ENCODE assay signal across 1 cellular context in the genomic region with DNA sequence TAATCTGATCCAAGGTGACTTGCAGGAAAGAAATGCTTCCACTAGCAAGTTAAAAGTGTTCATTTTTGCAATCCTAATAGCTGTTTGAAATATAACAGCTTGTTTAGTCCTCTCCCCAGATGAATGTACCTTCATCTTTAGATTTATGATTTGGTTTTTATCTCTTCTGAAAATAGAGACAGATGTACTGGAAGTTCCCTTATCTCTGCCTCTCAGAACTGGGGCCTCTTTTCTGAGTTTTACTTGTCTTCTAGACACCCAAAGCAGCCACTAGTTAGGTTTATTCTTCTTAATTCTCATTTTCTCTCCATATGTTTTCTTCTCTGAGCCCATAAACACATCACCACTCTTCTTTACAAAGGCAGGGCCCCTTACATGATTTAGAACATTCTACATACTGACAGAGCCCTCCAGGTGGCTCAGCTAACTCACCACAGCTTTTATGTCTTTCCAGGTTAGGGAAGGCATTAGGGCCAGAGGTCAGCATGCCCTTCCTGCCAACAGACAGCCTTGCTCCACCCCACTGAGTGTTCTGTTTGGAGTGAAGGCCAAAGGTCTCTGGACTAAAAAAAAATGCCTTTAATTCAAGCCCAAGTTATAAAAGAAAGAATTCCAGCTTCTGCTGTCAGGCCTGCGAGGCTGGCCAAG.
A peak's percentile ranks its signal among the peaks of the same experiment; 100 is the strongest.
TF ChIP-seq lines count a peak whose summit lies in the region.

No MANE protein-coding gene starts in this region.

TF ChIP-seq in HepG2, 621 proteins besides CTCF, POLR2A, EP300 and RAD21 (continued from another document and continues in another):
- TF ChIP-seq, protein P1, sequence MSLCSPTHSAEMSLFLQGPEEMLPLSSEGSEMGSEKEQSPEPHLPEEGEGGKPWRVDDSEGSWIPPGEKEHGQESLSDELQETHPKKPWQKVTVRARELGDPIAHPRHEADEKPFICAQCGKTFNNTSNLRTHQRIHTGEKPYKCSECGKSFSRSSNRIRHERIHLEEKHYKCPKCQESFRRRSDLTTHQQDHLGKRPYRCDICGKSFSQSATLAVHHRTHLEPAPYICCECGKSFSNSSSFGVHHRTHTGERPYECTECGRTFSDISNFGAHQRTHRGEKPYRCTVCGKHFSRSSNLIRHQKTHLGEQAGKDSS (CRISPR knock-in tag; IDR thresholded peaks at IDR 0.05; ENCODE audit: borderline replicate concordance, low read depth): 0 out of 2 replicates have a peak, but pooled peaks have one; percentile 15
- TF ChIP-seq GABPA (IDR thresholded peaks at IDR 0.05; ENCODE audit: low read depth, low read length) (no peak), GABPA (CRISPR knock-in tag; IDR thresholded peaks at IDR 0.05; ENCODE audit: low read depth) (peak; percentile 81), LCORL (IDR thresholded peaks at IDR 0.05) (no peak), LCORL (CRISPR knock-in tag; IDR thresholded peaks at IDR 0.05) (peak; percentile 53; the same call in 1 of the 2 replicates), NCOR1 (IDR thresholded peaks at IDR 0.05; ENCODE audit: borderline replicate concordance, low read length) (0 out of 2 replicates have a peak, but pooled peaks have one; percentile 47), SOX6 (IDR thresholded peaks at IDR 0.05) (no peak), SOX6 (CRISPR knock-in tag; IDR thresholded peaks at IDR 0.05) (peak; percentile 70), HDAC2 (CRISPR knock-in tag; IDR thresholded peaks at IDR 0.05) (peak; percentile 59), MTA3 (CRISPR knock-in tag; IDR thresholded peaks at IDR 0.05) (no peak), ZNF614 (CRISPR knock-in tag; IDR thresholded peaks at IDR 0.05; ENCODE audit: borderline replicate concordance) (peak; percentile 15; the same call in 1 of the 2 replicates), ZMYM2 (CRISPR knock-in tag; IDR thresholded peaks at IDR 0.05) (peak; percentile 63; the same call in 1 of the 2 replicates), TCF7 (IDR thresholded peaks at IDR 0.05; ENCODE audit: low read depth) (peak; percentile 33; the same call in 1 of the 2 replicates), ZNF605 (CRISPR knock-in tag; IDR thresholded peaks at IDR 0.05) (0 out of 2 replicates have a peak, but pooled peaks have one; percentile 47), CREM (IDR thresholded peaks at IDR 0.05) (peak; percentile 22; the same call in 1 of the 2 replicates), CREM (CRISPR knock-in tag; IDR thresholded peaks at IDR 0.05) (no peak), HMG20A (CRISPR knock-in tag; IDR thresholded peaks at IDR 0.05; ENCODE audit: borderline replicate concordance) (peak; percentile 18; the same call in 1 of the 2 replicates), HNRNPK (IDR thresholded peaks at IDR 0.05; ENCODE audit: low read depth, low read length, poor library complexity, severe bottlenecking) (no peak), ESRRA (CRISPR knock-in tag; IDR thresholded peaks at IDR 0.05; ENCODE audit: low read depth) (0 out of 2 replicates have a peak, but pooled peaks have one; percentile 67), STAG1 (CRISPR knock-in tag; IDR thresholded peaks at IDR 0.05) (peak; percentile 35), TEAD2 (CRISPR knock-in tag; IDR thresholded peaks at IDR 0.05) (no peak), SAP130 (CRISPR knock-in tag; IDR thresholded peaks at IDR 0.05; ENCODE audit: low read depth) (peak; percentile 53), ZMYM3 (CRISPR knock-in tag; IDR thresholded peaks at IDR 0.05) (no peak), HNF4G (IDR thresholded peaks at IDR 0.05; ENCODE audit: borderline replicate concordance, low read depth, low read length) (peak; percentile 58; the same call in 1 of the 2 replicates), HNF4G (CRISPR knock-in tag; IDR thresholded peaks at IDR 0.05; ENCODE audit: borderline replicate concordance, low read depth) (peak; percentile 59; the same call in 1 of the 2 replicates), U2AF1 (optimal IDR thresholded peaks at IDR 0.05; ENCODE audit: low read depth, low read length) (no peak), NFE2L1 (CRISPR knock-in tag; IDR thresholded peaks at IDR 0.05; ENCODE audit: borderline replicate concordance) (no peak), ZSCAN21 (CRISPR knock-in tag; IDR thresholded peaks at IDR 0.05; ENCODE audit: borderline replicate concordance) (no peak), SP5 (CRISPR knock-in tag; IDR thresholded peaks at IDR 0.05; ENCODE audit: borderline replicate concordance, low read depth) (peak; percentile 92), MED1 (CRISPR knock-in tag; IDR thresholded peaks at IDR 0.05) (peak; percentile 89), PPARG (CRISPR knock-in tag; conservative IDR thresholded peaks at IDR 0.05) (peak; percentile 94), TEAD3 (CRISPR knock-in tag; optimal IDR thresholded peaks at IDR 0.05; ENCODE audit: borderline replicate concordance) (peak; percentile 44), ZFX (CRISPR knock-in tag; IDR thresholded peaks at IDR 0.05; ENCODE audit: low read depth) (peak; percentile 27; the same call in 1 of the 2 replicates), NCOA2 (CRISPR knock-in tag; IDR thresholded peaks at IDR 0.05) (peak; percentile 15; the same call in 1 of the 2 replicates), ETV5 (CRISPR knock-in tag; IDR thresholded peaks at IDR 0.05; ENCODE audit: borderline replicate concordance) (peak; percentile 64; the same call in 1 of the 2 replicates), ZNF75D (CRISPR knock-in tag; IDR thresholded peaks at IDR 0.05; ENCODE audit: borderline replicate concordance) (no peak), ZNF101 (CRISPR knock-in tag; IDR thresholded peaks at IDR 0.05; ENCODE audit: borderline replicate concordance, low read depth) (no peak), ZNF256 (CRISPR knock-in tag; conservative IDR thresholded peaks at IDR 0.05) (no peak), CEBPG (CRISPR knock-in tag; IDR thresholded peaks at IDR 0.05) (0 out of 2 replicates have a peak, but pooled peaks have one; percentile 16), SOX13 (IDR thresholded peaks at IDR 0.05) (no peak), SOX13 (CRISPR knock-in tag; conservative IDR thresholded peaks at IDR 0.05 in 1 of 2, IDR thresholded peaks at IDR 0.05 in 1 of 2) (peak in 1 of 2 experiments; percentile 74; a peak in 2 of 4 replicates), RARA (CRISPR knock-in tag; IDR thresholded peaks at IDR 0.05) (peak; percentile 70), BCL6 (CRISPR knock-in tag; IDR thresholded peaks at IDR 0.05) (peak; percentile 53; the same call in 1 of the 2 replicates), ZNF441 (CRISPR knock-in tag; IDR thresholded peaks at IDR 0.05; ENCODE audit: borderline replicate concordance) (no peak), FOXA1 (IDR thresholded peaks at IDR 0.05) (no peak), FOXA1 (CRISPR knock-in tag; IDR thresholded peaks at IDR 0.05) (0 out of 2 replicates have a peak, but pooled peaks have one; percentile 4)
- TF ChIP-seq, protein P2, sequence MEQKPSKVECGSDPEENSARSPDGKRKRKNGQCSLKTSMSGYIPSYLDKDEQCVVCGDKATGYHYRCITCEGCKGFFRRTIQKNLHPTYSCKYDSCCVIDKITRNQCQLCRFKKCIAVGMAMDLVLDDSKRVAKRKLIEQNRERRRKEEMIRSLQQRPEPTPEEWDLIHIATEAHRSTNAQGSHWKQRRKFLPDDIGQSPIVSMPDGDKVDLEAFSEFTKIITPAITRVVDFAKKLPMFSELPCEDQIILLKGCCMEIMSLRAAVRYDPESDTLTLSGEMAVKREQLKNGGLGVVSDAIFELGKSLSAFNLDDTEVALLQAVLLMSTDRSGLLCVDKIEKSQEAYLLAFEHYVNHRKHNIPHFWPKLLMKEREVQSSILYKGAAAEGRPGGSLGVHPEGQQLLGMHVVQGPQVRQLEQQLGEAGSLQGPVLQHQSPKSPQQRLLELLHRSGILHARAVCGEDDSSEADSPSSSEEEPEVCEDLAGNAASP (CRISPR knock-in tag; IDR thresholded peaks at IDR 0.05; ENCODE audit: borderline replicate concordance): peak; percentile 37; the same call in 1 of the 2 replicates
- TF ChIP-seq, protein P3, sequence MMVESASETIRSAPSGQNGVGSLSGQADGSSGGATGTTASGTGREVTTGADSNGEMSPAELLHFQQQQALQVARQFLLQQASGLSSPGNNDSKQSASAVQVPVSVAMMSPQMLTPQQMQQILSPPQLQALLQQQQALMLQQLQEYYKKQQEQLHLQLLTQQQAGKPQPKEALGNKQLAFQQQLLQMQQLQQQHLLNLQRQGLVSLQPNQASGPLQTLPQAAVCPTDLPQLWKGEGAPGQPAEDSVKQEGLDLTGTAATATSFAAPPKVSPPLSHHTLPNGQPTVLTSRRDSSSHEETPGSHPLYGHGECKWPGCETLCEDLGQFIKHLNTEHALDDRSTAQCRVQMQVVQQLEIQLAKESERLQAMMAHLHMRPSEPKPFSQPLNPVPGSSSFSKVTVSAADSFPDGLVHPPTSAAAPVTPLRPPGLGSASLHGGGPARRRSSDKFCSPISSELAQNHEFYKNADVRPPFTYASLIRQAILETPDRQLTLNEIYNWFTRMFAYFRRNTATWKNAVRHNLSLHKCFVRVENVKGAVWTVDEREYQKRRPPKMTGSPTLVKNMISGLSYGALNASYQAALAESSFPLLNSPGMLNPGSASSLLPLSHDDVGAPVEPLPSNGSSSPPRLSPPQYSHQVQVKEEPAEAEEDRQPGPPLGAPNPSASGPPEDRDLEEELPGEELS (CRISPR knock-in tag; IDR thresholded peaks at IDR 0.05): peak; percentile 60; the same call in 1 of the 2 replicates
- TF ChIP-seq, protein P4, sequence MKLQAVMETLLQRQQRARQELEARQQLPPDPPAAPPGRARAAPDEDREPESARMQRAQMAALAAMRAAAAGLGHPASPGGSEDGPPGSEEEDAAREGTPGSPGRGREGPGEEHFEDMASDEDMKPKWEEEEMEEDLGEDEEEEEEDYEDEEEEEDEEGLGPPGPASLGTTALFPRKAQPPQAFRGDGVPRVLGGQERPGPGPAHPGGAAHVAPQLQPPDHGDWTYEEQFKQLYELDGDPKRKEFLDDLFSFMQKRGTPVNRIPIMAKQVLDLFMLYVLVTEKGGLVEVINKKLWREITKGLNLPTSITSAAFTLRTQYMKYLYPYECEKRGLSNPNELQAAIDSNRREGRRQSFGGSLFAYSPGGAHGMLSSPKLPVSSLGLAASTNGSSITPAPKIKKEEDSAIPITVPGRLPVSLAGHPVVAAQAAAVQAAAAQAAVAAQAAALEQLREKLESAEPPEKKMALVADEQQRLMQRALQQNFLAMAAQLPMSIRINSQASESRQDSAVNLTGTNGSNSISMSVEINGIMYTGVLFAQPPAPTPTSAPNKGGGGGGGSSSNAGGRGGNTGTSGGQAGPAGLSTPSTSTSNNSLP (IDR thresholded peaks at IDR 0.05; ENCODE audit: low read depth, low read length): no peak
- TF ChIP-seq, protein P5, sequence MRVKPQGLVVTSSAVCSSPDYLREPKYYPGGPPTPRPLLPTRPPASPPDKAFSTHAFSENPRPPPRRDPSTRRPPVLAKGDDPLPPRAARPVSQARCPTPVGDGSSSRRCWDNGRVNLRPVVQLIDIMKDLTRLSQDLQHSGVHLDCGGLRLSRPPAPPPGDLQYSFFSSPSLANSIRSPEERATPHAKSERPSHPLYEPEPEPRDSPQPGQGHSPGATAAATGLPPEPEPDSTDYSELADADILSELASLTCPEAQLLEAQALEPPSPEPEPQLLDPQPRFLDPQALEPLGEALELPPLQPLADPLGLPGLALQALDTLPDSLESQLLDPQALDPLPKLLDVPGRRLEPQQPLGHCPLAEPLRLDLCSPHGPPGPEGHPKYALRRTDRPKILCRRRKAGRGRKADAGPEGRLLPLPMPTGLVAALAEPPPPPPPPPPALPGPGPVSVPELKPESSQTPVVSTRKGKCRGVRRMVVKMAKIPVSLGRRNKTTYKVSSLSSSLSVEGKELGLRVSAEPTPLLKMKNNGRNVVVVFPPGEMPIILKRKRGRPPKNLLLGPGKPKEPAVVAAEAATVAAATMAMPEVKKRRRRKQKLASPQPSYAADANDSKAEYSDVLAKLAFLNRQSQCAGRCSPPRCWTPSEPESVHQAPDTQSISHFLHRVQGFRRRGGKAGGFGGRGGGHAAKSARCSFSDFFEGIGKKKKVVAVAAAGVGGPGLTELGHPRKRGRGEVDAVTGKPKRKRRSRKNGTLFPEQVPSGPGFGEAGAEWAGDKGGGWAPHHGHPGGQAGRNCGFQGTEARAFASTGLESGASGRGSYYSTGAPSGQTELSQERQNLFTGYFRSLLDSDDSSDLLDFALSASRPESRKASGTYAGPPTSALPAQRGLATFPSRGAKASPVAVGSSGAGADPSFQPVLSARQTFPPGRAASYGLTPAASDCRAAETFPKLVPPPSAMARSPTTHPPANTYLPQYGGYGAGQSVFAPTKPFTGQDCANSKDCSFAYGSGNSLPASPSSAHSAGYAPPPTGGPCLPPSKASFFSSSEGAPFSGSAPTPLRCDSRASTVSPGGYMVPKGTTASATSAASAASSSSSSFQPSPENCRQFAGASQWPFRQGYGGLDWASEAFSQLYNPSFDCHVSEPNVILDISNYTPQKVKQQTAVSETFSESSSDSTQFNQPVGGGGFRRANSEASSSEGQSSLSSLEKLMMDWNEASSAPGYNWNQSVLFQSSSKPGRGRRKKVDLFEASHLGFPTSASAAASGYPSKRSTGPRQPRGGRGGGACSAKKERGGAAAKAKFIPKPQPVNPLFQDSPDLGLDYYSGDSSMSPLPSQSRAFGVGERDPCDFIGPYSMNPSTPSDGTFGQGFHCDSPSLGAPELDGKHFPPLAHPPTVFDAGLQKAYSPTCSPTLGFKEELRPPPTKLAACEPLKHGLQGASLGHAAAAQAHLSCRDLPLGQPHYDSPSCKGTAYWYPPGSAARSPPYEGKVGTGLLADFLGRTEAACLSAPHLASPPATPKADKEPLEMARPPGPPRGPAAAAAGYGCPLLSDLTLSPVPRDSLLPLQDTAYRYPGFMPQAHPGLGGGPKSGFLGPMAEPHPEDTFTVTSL (CRISPR knock-in tag; IDR thresholded peaks at IDR 0.05; ENCODE audit: borderline replicate concordance): peak; percentile 40; the same call in 1 of the 2 replicates
